ENCODE assay signal across 8 cellular contexts in genomic region chr19:5690955-5691204, GRCh38. TPM values are rescaled to one million over a fixed set of nuclear protein-coding genes. Genes with fewer than 3 reads are reported as not detected.
DNase-seq lines count a peak whose midpoint lies in the region; ATAC-seq, FAIRE-seq and TF ChIP-seq lines count a peak whose summit lies in the region.

No MANE protein-coding gene starts in this region.

- H3K9me3 ChIP-seq in DND-41 (ENCODE audit: insufficient read depth, low read length, severe bottlenecking) (no peaks in the 10 kb centered on the region), PC-9 (ENCODE audit: insufficient read depth, low read depth) (no peaks in the 10 kb centered on the region), pancreas (no peaks in the 10 kb centered on the region)

- ATAC-seq in DND-41 (ENCODE audit: insufficient read depth, low read depth) (peak; percentile 0; the same call in 1 of the 3 replicates), pancreas (peak in 3 of 4 donors; percentile 0 to 2 (median 0)), GM18867 (IDR thresholded peaks at IDR 0.05; ENCODE audit: unreplicated experiment) (no peak)

- H3K9me2 ChIP-seq in PC-9 (ENCODE audit: insufficient read depth) = no peaks in the 10 kb centered on the region

- DNase-seq in DND-41 (no peak), PC-9 (no peak), epithelial cell of esophagus (ENCODE audit: low read depth) (peak; percentile 35), pancreas (no peak), NCI-H524 treated with DMSO at 0.1 percent for 48 hours (lab: John Stamatoyannopoulos, UW) (no peak), NCI-H1694 treated with DMSO at 0.1 percent for 48 hours (lab: John Stamatoyannopoulos, UW) (no peak), NCI-H2171 treated with DMSO at 0.1 percent for 48 hours (lab: John Stamatoyannopoulos, UW) (no peak)

- no peak for FAIRE-seq in pancreas (lab: Jason Lieb, UNC)

- peaks cover 56% of the 10 kb centered on the region for H3K36me3 ChIP-seq in DND-41 (ENCODE audit: insufficient read depth, low read length)
- 0 out of 2 replicates have a peak, but pooled peaks cover 9% of the 10 kb centered on the region for H3K36me3 ChIP-seq in PC-9 (ENCODE audit: low read depth)
- peaks cover 0 to 39% (median 30%) of the 10 kb centered on the region in 3 donors for H3K36me3 ChIP-seq in pancreas

- H4K20me1 ChIP-seq in DND-41 (ENCODE audit: insufficient read depth, low read length) = peaks cover 56% of the 10 kb centered on the region
- H4K20me1 ChIP-seq in PC-9 (ENCODE audit: insufficient read depth) = peaks cover 37% of the 10 kb centered on the region

- H3K4me3 ChIP-seq in DND-41 (ENCODE audit: low read depth in 1 of 2, low read length in 2 of 2) = peak overlapping the region; percentile 82 to 87; a peak in 3 of 4 replicates
- peak overlapping the region; percentile 90 for H3K4me3 ChIP-seq in PC-9
- peak overlapping the region; percentile 98 for H3K4me3 ChIP-seq in epithelial cell of esophagus (ENCODE audit: low read length)
- peak overlapping the region; percentile 76 to 92 (median 84) for H3K4me3 ChIP-seq in pancreas

- POLR2A ChIA-PET in PC-9 (lab: Charles Lee; ENCODE audit: unreplicated experiment) = no interaction called here

- H3K4me2 ChIP-seq in DND-41 (ENCODE audit: insufficient read depth, low read length) (peak overlapping the region; percentile 86), PC-9 (peak overlapping the region; percentile 71)

- H2AFZ ChIP-seq in DND-41 (ENCODE audit: low read depth, low read length) = no peak overlapping the region
- no peak overlapping the region for H2AFZ ChIP-seq in PC-9

- CTCF ChIA-PET in PC-9 (lab: Charles Lee) = interaction anchor here (0.6 kb wide), 1 partner anchor 112 kb away, joined by 5 read pairs; no protein-coding TSS in a partner anchor

- H3F3A ChIP-seq in PC-9 (ENCODE audit: insufficient read depth, low read depth) = peaks cover 34% of the 10 kb centered on the region

- H3K79me2 ChIP-seq in DND-41 (ENCODE audit: insufficient read depth, low read length) = peaks cover 58% of the 10 kb centered on the region
- H3K79me2 ChIP-seq in PC-9 (ENCODE audit: low read depth) = peaks cover 37% of the 10 kb centered on the region

- H3K27me3 ChIP-seq in DND-41 (ENCODE audit: insufficient read depth, low read length, poor library complexity) (no peaks in the 10 kb centered on the region), PC-9 (ENCODE audit: insufficient read depth, low read depth) (no peaks in the 10 kb centered on the region), pancreas (no peaks in the 10 kb centered on the region)

- peaks cover 48% of the 10 kb centered on the region for H3K4me1 ChIP-seq in DND-41 (ENCODE audit: insufficient read depth, low read length)
- no peaks in the 10 kb centered on the region for H3K4me1 ChIP-seq in PC-9 (replicated peaks; ENCODE audit: insufficient read depth)
- peaks cover 3 to 7% (median 6%) of the 10 kb centered on the region in 3 donors for H3K4me1 ChIP-seq in pancreas

- H3K27ac ChIP-seq in DND-41 (ENCODE audit: low read length) (peak overlapping the region; percentile 94), PC-9 (peak overlapping the region; percentile 94), pancreas (peak overlapping the region; percentile 79 to 84 (median 84))

- intact Hi-C loops in PC-9 (cut with micrococcal nuclease; ENCODE audit: unreplicated experiment) (no loop called here), pancreas (cut with DNase I) (no loop called here)

- no peak for TF ChIP-seq CTCF in DND-41 (IDR thresholded peaks at IDR 0.05; ENCODE audit: borderline replicate concordance, extremely low read depth, low read length, poor library complexity, severe bottlenecking)
- TF ChIP-seq CTCF in PC-9 (conservative IDR thresholded peaks at IDR 0.05) = no peak
- TF ChIP-seq CTCF in epithelial cell of esophagus (IDR thresholded peaks at IDR 0.05; ENCODE audit: insufficient read depth, low read depth, low read length, missing control alignments) = no peak
- no peak for TF ChIP-seq CTCF in pancreas (IDR thresholded peaks at IDR 0.05)

- H3K9ac ChIP-seq in DND-41 (ENCODE audit: low read depth, low read length) = peak overlapping the region; percentile 87

- 2% methylated on average over 15 of the region's 15 CpGs for WGBS in pancreas, 2 donors

- BruUV-seq in PC-9 (replicated peaks; lab: Mats Ljungman, UMichigan) = no TSS peak

RNA-seq across cellular contexts. Expression of gene RPL36, which starts 0.8 kb away (rescaled TPM):
- total RNA-seq in PC-9 (2021) (772 and 787 TPM in 2 replicates), pancreas (100 to 1,000 TPM; 524 to 926 (median 654) TPM)
- 1,000 to 10,000 TPM in 1 of 2 donors, 100 to 1,000 TPM in 1; 951 to 1,510 TPM for polyA plus RNA-seq in pancreas

RNA-seq across cellular contexts. Expression of gene HSD11B1L, which starts 10.1 kb away (rescaled TPM):
- 7.5 and 11.9 TPM in 2 replicates for total RNA-seq in PC-9 (2021)
- total RNA-seq in pancreas = 1 to 10 TPM; 2.1 to 5.5 (median 3.5) TPM
- polyA plus RNA-seq in pancreas = 10 to 100 TPM; 12.9 to 16.9 TPM

RNA-seq across cellular contexts. Expression of gene MICOS13, which starts 10.6 kb away (rescaled TPM):
- total RNA-seq in PC-9 (2021) = 31.1 and 34.7 TPM in 2 replicates
- 10 to 100 TPM; 14.0 to 25.9 (median 23.5) TPM for total RNA-seq in pancreas
- 10 to 100 TPM; 59.3 to 77.5 TPM for polyA plus RNA-seq in pancreas

RNA-seq across cellular contexts. Expression of gene LONP1, which starts 29.1 kb away (rescaled TPM):
- total RNA-seq in PC-9 (2021) (78.2 and 140 TPM in 2 replicates), pancreas (10 to 100 TPM; 23.3 to 56.7 (median 33.1) TPM)
- 10 to 100 TPM; 42.5 to 63.9 TPM for polyA plus RNA-seq in pancreas

RNA-seq across cellular contexts. Expression of gene CATSPERD, which starts 29.6 kb away (rescaled TPM):
- total RNA-seq in PC-9 (2021) (not detected in 2 replicates), pancreas (not detected)
- not detected for polyA plus RNA-seq in pancreas
